ENCODE assay signal across 1 cellular context in the genomic region with DNA sequence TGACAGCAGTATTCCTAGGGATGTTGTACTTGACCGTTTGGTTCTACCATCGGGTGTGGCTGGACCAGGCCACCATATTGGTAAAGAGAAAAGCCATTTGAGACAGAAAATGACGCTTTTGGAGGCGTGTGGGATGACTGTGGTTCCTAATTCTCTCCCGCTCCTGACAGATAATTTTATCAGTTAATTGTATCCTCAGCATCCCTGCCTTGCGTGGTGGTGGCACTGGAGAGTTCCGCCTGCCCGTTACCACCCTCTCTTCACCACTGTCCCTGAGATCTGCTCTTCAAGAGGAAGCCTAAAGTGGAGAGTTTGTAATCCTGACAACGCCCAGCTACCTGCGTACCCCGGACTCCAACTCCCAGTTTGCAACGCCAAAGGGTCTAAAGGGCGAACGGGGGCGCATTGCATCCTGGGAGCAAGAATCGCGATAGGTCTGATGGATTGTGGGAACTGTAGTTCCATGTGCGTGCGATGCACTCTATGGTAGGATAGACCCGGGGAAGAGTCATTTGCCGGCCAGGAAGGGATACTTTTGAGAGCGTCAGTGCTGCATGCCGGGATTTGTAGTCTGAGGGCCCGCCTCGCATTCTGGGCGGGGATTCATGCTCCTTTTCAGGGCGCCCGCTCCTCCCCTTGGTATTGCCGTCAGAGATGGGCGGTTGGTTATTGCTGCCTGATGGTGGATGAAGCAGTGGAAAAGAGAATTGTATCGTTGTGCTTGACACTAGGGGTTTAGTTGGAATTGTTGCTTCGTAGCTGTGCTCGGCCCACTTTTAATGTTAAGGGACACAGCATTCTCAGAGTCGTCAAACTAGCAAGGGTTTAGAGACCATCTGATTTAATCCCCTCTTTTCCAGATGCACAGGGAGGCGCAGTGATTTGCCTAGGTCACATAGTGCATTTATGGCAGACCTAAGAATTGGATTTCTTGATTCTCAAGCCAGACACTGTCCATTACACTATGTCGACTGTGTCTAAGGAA.
TF ChIP-seq lines count a peak whose summit lies in the region.

No MANE protein-coding gene starts in this region.

TF ChIP-seq in K562, 482 proteins besides CTCF, POLR2A, EP300 and RAD21 (continued from another document and continues in another):
- TF ChIP-seq ZBTB5 (IDR thresholded peaks at IDR 0.05), result no peak
- no peak for TF ChIP-seq RBM22 (IDR thresholded peaks at IDR 0.05; ENCODE audit: low read depth, low read length, poor library complexity, severe bottlenecking)
- peak; percentile 22 to 76; a peak in 2 of 4 replicates for TF ChIP-seq MLLT1 (IDR thresholded peaks at IDR 0.05)
- TF ChIP-seq, protein P1, sequence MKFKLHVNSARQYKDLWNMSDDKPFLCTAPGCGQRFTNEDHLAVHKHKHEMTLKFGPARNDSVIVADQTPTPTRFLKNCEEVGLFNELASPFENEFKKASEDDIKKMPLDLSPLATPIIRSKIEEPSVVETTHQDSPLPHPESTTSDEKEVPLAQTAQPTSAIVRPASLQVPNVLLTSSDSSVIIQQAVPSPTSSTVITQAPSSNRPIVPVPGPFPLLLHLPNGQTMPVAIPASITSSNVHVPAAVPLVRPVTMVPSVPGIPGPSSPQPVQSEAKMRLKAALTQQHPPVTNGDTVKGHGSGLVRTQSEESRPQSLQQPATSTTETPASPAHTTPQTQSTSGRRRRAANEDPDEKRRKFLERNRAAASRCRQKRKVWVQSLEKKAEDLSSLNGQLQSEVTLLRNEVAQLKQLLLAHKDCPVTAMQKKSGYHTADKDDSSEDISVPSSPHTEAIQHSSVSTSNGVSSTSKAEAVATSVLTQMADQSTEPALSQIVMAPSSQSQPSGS (CRISPR knock-in tag; IDR thresholded peaks at IDR 0.05), result no peak
- TF ChIP-seq PTRF (tag; IDR thresholded peaks at IDR 0.05), result no peak
- peak; percentile 52; the same call in 1 of the 2 replicates for TF ChIP-seq ZNF134 (CRISPR knock-in tag; conservative IDR thresholded peaks at IDR 0.05)
- TF ChIP-seq FOXJ3 (CRISPR knock-in tag; IDR thresholded peaks at IDR 0.05), result no peak
- TF ChIP-seq SAFB (IDR thresholded peaks at IDR 0.05; ENCODE audit: borderline replicate concordance, low read depth, low read length), result no peak
- no peak for TF ChIP-seq SIRT6 (IDR thresholded peaks at IDR 0.05; ENCODE audit: low read depth, low read length)
- TF ChIP-seq ELF1 (tag; IDR thresholded peaks at IDR 0.05), result peak; percentile 92
- no peak for TF ChIP-seq SMARCB1 (IDR thresholded peaks at IDR 0.05; ENCODE audit: insufficient read length, low read depth)
- no peak for TF ChIP-seq ZNF212 (CRISPR knock-in tag; IDR thresholded peaks at IDR 0.05)
- TF ChIP-seq DIDO1 (tag; IDR thresholded peaks at IDR 0.05; ENCODE audit: low read depth), result no peak
- TF ChIP-seq, protein P2, sequence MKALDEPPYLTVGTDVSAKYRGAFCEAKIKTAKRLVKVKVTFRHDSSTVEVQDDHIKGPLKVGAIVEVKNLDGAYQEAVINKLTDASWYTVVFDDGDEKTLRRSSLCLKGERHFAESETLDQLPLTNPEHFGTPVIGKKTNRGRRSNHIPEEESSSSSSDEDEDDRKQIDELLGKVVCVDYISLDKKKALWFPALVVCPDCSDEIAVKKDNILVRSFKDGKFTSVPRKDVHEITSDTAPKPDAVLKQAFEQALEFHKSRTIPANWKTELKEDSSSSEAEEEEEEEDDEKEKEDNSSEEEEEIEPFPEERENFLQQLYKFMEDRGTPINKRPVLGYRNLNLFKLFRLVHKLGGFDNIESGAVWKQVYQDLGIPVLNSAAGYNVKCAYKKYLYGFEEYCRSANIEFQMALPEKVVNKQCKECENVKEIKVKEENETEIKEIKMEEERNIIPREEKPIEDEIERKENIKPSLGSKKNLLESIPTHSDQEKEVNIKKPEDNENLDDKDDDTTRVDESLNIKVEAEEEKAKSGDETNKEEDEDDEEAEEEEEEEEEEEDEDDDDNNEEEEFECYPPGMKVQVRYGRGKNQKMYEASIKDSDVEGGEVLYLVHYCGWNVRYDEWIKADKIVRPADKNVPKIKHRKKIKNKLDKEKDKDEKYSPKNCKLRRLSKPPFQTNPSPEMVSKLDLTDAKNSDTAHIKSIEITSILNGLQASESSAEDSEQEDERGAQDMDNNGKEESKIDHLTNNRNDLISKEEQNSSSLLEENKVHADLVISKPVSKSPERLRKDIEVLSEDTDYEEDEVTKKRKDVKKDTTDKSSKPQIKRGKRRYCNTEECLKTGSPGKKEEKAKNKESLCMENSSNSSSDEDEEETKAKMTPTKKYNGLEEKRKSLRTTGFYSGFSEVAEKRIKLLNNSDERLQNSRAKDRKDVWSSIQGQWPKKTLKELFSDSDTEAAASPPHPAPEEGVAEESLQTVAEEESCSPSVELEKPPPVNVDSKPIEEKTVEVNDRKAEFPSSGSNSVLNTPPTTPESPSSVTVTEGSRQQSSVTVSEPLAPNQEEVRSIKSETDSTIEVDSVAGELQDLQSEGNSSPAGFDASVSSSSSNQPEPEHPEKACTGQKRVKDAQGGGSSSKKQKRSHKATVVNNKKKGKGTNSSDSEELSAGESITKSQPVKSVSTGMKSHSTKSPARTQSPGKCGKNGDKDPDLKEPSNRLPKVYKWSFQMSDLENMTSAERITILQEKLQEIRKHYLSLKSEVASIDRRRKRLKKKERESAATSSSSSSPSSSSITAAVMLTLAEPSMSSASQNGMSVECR (CRISPR knock-in tag; IDR thresholded peaks at IDR 0.05), result no peak
- no peak for TF ChIP-seq MED1 (CRISPR knock-in tag; IDR thresholded peaks at IDR 0.05; ENCODE audit: borderline replicate concordance)
- no peak for TF ChIP-seq POLR3G (IDR thresholded peaks at IDR 0.05; ENCODE audit: extremely low read depth, insufficient read length, insufficient replicate concordance)
- TF ChIP-seq, protein P3, sequence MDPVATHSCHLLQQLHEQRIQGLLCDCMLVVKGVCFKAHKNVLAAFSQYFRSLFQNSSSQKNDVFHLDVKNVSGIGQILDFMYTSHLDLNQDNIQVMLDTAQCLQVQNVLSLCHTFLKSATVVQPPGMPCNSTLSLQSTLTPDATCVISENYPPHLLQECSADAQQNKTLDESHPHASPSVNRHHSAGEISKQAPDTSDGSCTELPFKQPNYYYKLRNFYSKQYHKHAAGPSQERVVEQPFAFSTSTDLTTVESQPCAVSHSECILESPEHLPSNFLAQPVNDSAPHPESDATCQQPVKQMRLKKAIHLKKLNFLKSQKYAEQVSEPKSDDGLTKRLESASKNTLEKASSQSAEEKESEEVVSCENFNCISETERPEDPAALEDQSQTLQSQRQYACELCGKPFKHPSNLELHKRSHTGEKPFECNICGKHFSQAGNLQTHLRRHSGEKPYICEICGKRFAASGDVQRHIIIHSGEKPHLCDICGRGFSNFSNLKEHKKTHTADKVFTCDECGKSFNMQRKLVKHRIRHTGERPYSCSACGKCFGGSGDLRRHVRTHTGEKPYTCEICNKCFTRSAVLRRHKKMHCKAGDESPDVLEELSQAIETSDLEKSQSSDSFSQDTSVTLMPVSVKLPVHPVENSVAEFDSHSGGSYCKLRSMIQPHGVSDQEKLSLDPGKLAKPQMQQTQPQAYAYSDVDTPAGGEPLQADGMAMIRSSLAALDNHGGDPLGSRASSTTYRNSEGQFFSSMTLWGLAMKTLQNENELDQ (CRISPR knock-in tag; IDR thresholded peaks at IDR 0.05; ENCODE audit: borderline replicate concordance), result no peak
- TF ChIP-seq FIP1L1 (IDR thresholded peaks at IDR 0.05; ENCODE audit: low read depth, low read length, poor library complexity, severe bottlenecking), result no peak
- TF ChIP-seq TSC22D4 (tag; IDR thresholded peaks at IDR 0.05), result no peak
- TF ChIP-seq, protein P4, sequence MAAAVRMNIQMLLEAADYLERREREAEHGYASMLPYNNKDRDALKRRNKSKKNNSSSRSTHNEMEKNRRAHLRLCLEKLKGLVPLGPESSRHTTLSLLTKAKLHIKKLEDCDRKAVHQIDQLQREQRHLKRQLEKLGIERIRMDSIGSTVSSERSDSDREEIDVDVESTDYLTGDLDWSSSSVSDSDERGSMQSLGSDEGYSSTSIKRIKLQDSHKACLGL (CRISPR knock-in tag; IDR thresholded peaks at IDR 0.05; ENCODE audit: borderline replicate concordance, poor library complexity, severe bottlenecking), result no peak
- TF ChIP-seq SMARCA5 (IDR thresholded peaks at IDR 0.05), result no peak
- peak; percentile 90; the same call in 1 of the 2 replicates for TF ChIP-seq KLF6 (CRISPR knock-in tag; IDR thresholded peaks at IDR 0.05; ENCODE audit: borderline replicate concordance)
- no peak for TF ChIP-seq ZBTB8A (IDR thresholded peaks at IDR 0.05; ENCODE audit: partially characterized antibody)
- TF ChIP-seq BCOR (IDR thresholded peaks at IDR 0.05), result no peak
- peak; percentile 58; the same call in 1 of the 2 replicates for TF ChIP-seq XRCC5 (IDR thresholded peaks at IDR 0.05; ENCODE audit: low read depth, low read length)
- TF ChIP-seq DNMT1 (IDR thresholded peaks at IDR 0.05), result 0 out of 2 replicates have a peak, but pooled peaks have one; percentile 51
- no peak for TF ChIP-seq ZZZ3 (IDR thresholded peaks at IDR 0.05)
- TF ChIP-seq ZNF79 (CRISPR knock-in tag; IDR thresholded peaks at IDR 0.05; ENCODE audit: low read depth), result no peak
- TF ChIP-seq, protein P5, sequence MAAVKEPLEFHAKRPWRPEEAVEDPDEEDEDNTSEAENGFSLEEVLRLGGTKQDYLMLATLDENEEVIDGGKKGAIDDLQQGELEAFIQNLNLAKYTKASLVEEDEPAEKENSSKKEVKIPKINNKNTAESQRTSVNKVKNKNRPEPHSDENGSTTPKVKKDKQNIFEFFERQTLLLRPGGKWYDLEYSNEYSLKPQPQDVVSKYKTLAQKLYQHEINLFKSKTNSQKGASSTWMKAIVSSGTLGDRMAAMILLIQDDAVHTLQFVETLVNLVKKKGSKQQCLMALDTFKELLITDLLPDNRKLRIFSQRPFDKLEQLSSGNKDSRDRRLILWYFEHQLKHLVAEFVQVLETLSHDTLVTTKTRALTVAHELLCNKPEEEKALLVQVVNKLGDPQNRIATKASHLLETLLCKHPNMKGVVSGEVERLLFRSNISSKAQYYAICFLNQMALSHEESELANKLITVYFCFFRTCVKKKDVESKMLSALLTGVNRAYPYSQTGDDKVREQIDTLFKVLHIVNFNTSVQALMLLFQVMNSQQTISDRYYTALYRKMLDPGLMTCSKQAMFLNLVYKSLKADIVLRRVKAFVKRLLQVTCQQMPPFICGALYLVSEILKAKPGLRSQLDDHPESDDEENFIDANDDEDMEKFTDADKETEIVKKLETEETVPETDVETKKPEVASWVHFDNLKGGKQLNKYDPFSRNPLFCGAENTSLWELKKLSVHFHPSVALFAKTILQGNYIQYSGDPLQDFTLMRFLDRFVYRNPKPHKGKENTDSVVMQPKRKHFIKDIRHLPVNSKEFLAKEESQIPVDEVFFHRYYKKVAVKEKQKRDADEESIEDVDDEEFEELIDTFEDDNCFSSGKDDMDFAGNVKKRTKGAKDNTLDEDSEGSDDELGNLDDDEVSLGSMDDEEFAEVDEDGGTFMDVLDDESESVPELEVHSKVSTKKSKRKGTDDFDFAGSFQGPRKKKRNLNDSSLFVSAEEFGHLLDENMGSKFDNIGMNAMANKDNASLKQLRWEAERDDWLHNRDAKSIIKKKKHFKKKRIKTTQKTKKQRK (IDR thresholded peaks at IDR 0.05; ENCODE audit: borderline replicate concordance, low read depth, low read length), result no peak
- TF ChIP-seq ILK (tag; IDR thresholded peaks at IDR 0.05; ENCODE audit: borderline replicate concordance, low read depth), result no peak
- no peak for TF ChIP-seq ZNF41 (CRISPR knock-in tag; conservative IDR thresholded peaks at IDR 0.05)
- TF ChIP-seq ARHGAP35 (IDR thresholded peaks at IDR 0.05; ENCODE audit: partially characterized antibody), result peak; percentile 94
- 0 out of 2 replicates have a peak, but pooled peaks have one; percentile 28 for TF ChIP-seq ZNF431 (CRISPR knock-in tag; IDR thresholded peaks at IDR 0.05)
- TF ChIP-seq SFPQ (IDR thresholded peaks at IDR 0.05; ENCODE audit: low read depth, low read length), result no peak
- TF ChIP-seq EHMT2 (IDR thresholded peaks at IDR 0.05), result peak; percentile 97
- TF ChIP-seq KLF1 (tag; IDR thresholded peaks at IDR 0.05), result peak; percentile 83; the same call in 1 of the 2 replicates
- peak; percentile 46 for TF ChIP-seq SP2 (IDR thresholded peaks at IDR 0.05; ENCODE audit: extremely low read depth, low read depth, low read length, poor library complexity, severe bottlenecking)
- no peak for TF ChIP-seq ZNF324 (CRISPR knock-in tag; IDR thresholded peaks at IDR 0.05)
- no peak for TF ChIP-seq SLC30A9 (CRISPR knock-in tag; IDR thresholded peaks at IDR 0.05)
